10 cellular contexts compared by ENCODE assay signal in the genomic region with DNA sequence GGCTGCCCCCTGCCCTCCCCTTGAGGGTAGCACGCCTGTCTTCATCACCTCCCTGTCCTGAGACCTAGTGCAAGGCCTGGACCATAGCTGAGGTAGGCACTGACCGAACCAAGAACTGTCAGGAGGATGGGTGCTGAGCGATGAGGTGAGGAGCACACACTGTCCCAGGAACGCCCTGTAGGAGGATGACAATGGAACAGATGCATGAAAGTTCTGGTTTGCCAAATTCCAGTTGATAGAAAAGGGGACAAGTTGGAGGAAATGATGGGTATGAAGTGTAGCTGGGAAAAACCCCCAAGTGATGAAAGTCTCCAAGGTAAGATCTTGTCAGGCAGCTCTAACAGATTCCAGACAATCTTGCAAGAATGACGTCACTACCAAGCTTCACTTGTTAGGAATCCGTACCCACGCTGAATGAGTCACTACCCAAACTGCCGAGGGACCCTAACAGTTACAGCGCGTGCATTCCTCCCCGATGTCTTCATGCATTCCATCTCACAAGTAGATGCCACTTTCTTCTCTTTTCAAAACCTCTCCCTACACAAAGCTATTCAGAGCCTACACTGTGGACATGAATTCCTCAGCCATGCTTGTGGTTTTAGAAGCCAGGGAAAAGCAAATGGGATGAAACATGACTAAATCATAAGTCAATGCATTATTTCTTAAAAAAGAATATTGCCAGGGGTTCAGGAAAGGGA. TPM values are rescaled to one million over a fixed set of nuclear protein-coding genes. Genes with fewer than 3 reads are reported as not detected.
A peak's percentile ranks its signal among the peaks of the same experiment; 100 is the strongest.
DNase-seq lines count a peak whose midpoint lies in the region; ATAC-seq, FAIRE-seq and TF ChIP-seq lines count a peak whose summit lies in the region.
"Had no signal": no experiment of that assay in that cellular context is flagged by ENCODE, and none has a peak within 500 bp of the region (broad histone marks: within the 10 kb centered on the region; RNA-seq: fewer than 3 reads in every experiment).

No MANE protein-coding gene starts in this region.

- intact Hi-C loops in lower lobe of right lung (cut with DNase I): no loop called here

- H3K27ac ChIP-seq in coronary artery: peak overlapping the region; percentile 84 to 92
- H3K27ac ChIP-seq in lower lobe of right lung: peak overlapping the region; percentile 70
- H3K27ac ChIP-seq: spleen had no signal

- H3K36me3 Mint-ChIP-seq in activated naive CD4-positive, alpha-beta T cell treated with anti-CD3 and anti-CD28 coated beads, Interleukin-2, amount 50 U/mL, for 72 hours: no peaks in the 10 kb centered on the region

- ATAC-seq in lower lobe of right lung (peak; percentile 85 to 90), HG02981 (IDR thresholded peaks at IDR 0.05; ENCODE audit: unreplicated experiment) (no peak)
- ATAC-seq in activated naive CD4-positive, alpha-beta T cell treated with anti-CD3 and anti-CD28 coated beads, Interleukin-2, amount 50 U/mL, for 72 hours: no peak

- H3K36me3 ChIP-seq in lower lobe of right lung: no peaks in the 10 kb centered on the region
- H3K36me3 ChIP-seq: spleen had no signal

- peaks cover 36% of the 10 kb centered on the region for H3K4me1 ChIP-seq in lower lobe of right lung

- H3K27ac Mint-ChIP-seq in activated naive CD4-positive, alpha-beta T cell treated with anti-CD3 and anti-CD28 coated beads, Interleukin-2, amount 50 U/mL, for 72 hours: no peak overlapping the region
- H3K27ac Mint-ChIP-seq: B cell had no signal

- H3K4me3 ChIP-seq in coronary artery (peak overlapping the region; percentile 22), lower lobe of right lung (no peak overlapping the region)
- H3K4me3 ChIP-seq: spleen had no signal

- no peaks in the 10 kb centered on the region for H3K9me3 ChIP-seq in lower lobe of right lung
- H3K9me3 ChIP-seq: spleen had no signal

- no peaks in the 10 kb centered on the region for H3K27me3 ChIP-seq in lower lobe of right lung (ENCODE audit: low read depth)
- H3K27me3 ChIP-seq: spleen had no signal

- FAIRE-seq in GM19239 (lab: Jason Lieb, UNC): no peak

- DNase-seq in SIG-M5 treated with dmso at 0.1 percent for 504 hours (lab: John Stamatoyannopoulos, UW; ENCODE audit: unreplicated experiment): peak; percentile 83
- DNase-seq in SIG-M5 (lab: John Stamatoyannopoulos, UW): no peak
- DNase-seq in coronary artery (ENCODE audit: low spot score): peak; percentile 94
- DNase-seq in lower lobe of right lung: peak; percentile 54
- DNase-seq in retina: no peak
- DNase-seq in activated naive CD4-positive, alpha-beta T cell treated with anti-CD3 and anti-CD28 coated beads, Interleukin-2, amount 50 U/mL, for 72 hours (ENCODE audit: low spot score in 2 of 2): no peak
- no peak for DNase-seq in GM19239 (ENCODE audit: insufficient read length, low spot score)
- DNase-seq: spleen had no signal

- no peaks in the 10 kb centered on the region for H3K9me3 Mint-ChIP-seq in activated naive CD4-positive, alpha-beta T cell treated with anti-CD3 and anti-CD28 coated beads, Interleukin-2, amount 50 U/mL, for 72 hours

- no peak for TF ChIP-seq CTCF in coronary artery (IDR thresholded peaks at IDR 0.05)
- no peak for TF ChIP-seq CTCF in lower lobe of right lung (IDR thresholded peaks at IDR 0.05)

RNA-seq across cellular contexts. Expression of gene MRPL33, which starts 27.6 kb away (rescaled TPM):
- total RNA-seq in lower lobe of right lung: 93.3 TPM
- total RNA-seq in activated naive CD4-positive, alpha-beta T cell treated with anti-CD3 and anti-CD28 coated beads, Interleukin-2, amount 50 U/mL, for 72 hours: 10 to 100 TPM; 61.7 to 70.5 TPM

Comparison
In these comparisons a context has a peak if more than half of its experiments do, and no peak if none do; other contexts are left out.
1. DNase-seq: peak in SIG-M5 treated with dmso at 0.1 percent for 504 hours (single experiment), coronary artery (single experiment) and lower lobe of right lung (single experiment); none in SIG-M5 (single experiment), retina (single experiment), activated naive CD4-positive, alpha-beta T cell treated with anti-CD3 and anti-CD28 coated beads, Interleukin-2, amount 50 U/mL, for 72 hours (0 of 2) and GM19239 (single experiment).
2. ATAC-seq: peak in lower lobe of right lung (2 of 2); none in activated naive CD4-positive, alpha-beta T cell treated with anti-CD3 and anti-CD28 coated beads, Interleukin-2, amount 50 U/mL, for 72 hours (0 of 2) and HG02981 (single experiment).